Comparison of ENCODE assay signal across 9 cellular contexts in the genomic region with DNA sequence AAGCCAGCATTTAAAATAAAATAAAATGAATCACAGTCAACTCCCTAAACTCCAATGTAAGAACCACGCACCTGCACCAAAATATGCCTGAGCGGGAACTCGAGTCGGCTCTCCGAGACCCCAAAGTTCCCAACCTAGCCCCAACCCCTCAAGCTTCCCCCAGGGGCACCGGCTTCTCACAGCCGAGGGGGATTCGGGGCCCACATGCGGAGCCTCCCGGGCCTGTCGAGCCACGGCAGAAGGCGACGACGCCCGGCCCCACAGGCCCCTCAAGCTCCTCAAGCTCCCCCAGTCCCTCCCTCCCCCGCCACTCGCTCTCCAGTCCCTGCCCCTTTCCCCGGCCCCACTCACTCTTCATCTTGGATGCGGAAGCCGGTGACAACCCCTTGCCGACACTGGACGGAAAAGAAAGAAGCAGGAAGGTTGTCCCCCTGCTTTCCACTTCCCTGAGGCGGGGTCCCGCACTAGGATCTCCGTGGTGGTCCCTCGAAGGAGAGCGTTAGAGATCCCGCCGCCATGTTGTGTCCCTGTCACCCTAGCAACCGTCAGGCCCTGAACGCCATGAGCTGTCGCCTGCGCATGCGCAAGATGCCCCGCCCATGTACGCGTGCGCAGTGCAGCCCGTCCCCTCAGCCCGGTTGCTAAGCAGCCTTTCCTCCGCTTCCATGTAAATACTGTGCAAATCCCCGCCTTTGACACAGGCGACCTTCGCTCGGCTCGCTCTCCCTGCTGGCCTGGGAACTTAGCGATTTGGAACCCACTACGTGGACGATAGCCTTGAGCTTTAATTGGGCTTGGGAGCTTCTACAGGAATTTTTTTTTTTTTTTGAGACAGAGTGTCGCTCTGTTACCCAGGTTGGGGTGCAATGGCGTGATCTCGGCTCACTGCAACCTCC. TPM values are rescaled to one million over a fixed set of nuclear protein-coding genes. Genes with fewer than 3 reads are reported as not detected.
A peak's percentile ranks its signal among the peaks of the same experiment; 100 is the strongest.
DNase-seq lines count a peak whose midpoint lies in the region; ATAC-seq, FAIRE-seq and TF ChIP-seq lines count a peak whose summit lies in the region.
"Had no signal": no experiment of that assay in that cellular context is flagged by ENCODE, and none has a peak within 500 bp of the region (broad histone marks: within the 10 kb centered on the region; RNA-seq: fewer than 3 reads in every experiment).

A gene with protein sequence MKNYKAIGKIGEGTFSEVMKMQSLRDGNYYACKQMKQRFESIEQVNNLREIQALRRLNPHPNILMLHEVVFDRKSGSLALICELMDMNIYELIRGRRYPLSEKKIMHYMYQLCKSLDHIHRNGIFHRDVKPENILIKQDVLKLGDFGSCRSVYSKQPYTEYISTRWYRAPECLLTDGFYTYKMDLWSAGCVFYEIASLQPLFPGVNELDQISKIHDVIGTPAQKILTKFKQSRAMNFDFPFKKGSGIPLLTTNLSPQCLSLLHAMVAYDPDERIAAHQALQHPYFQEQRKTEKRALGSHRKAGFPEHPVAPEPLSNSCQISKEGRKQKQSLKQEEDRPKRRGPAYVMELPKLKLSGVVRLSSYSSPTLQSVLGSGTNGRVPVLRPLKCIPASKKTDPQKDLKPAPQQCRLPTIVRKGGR (minus strand): TSS at position 554 of the 896 bp plus-strand sequence. CDS start 196 bp downstream, at position 358.

- ATAC-seq in GM19452 (IDR thresholded peaks at IDR 0.05; ENCODE audit: unreplicated experiment) (peak; percentile 94), HG03571 (IDR thresholded peaks at IDR 0.05; ENCODE audit: unreplicated experiment) (peak; percentile 89), HepG2 (peak; percentile 96)

- peaks cover 31% of the 10 kb centered on the region for H3K4me1 ChIP-seq in HepG2 (ENCODE audit: insufficient read depth, low read length)

- no peaks in the 10 kb centered on the region for H3K9me3 ChIP-seq in HepG2 (ENCODE audit: low read length)

- H4K20me1 ChIP-seq in HepG2 (ENCODE audit: insufficient read depth, low read length): no peaks in the 10 kb centered on the region

- WGBS in HepG2 (ENCODE audit: low lambda C conversion rate): 0% methylated on average over 37 of the region's 53 CpGs

- peak within 1 kb of the TSS; percentile 92 for H3K9ac ChIP-seq in HepG2 (ENCODE audit: insufficient read depth, low read depth, low read length)

- peak within 1 kb of the TSS; percentile 88 for H2AFZ ChIP-seq in HepG2 (ENCODE audit: low read length)

- no peak for TF ChIP-seq RAD21 in HepG2 (CRISPR knock-in tag; IDR thresholded peaks at IDR 0.05)

- intact Hi-C loops in HepG2 (cut with micrococcal nuclease; ENCODE audit: unreplicated experiment): loop anchor here (5.0 kb wide), 1 partner anchor 1197 kb away; no protein-coding TSS in a partner anchor

- H3K27me3 ChIP-seq in HepG2 (ENCODE audit: control insufficient read depth in 1 of 2, insufficient read depth in 2 of 2, low read length in 2 of 2): no peaks in the 10 kb centered on the region

- peak within 1 kb of the TSS; percentile 83 for H3K4me2 ChIP-seq in HepG2 (ENCODE audit: low read depth, low read length)

- peak within 1 kb of the TSS; percentile 25 for H3K27ac ChIP-seq in C4-2B
- H3K27ac ChIP-seq in HepG2 (ENCODE audit: extremely low read length, insufficient read depth, low read length): peak within 1 kb of the TSS; percentile 94

- TF ChIP-seq EP300 in HepG2 (IDR thresholded peaks at IDR 0.05; ENCODE audit: low read depth in 2 of 2, low read length in 2 of 2) (no peak; a peak in 1 of 4 replicates), HepG2 (CRISPR knock-in tag; IDR thresholded peaks at IDR 0.05; ENCODE audit: borderline replicate concordance) (no peak)

- peak; percentile 98 for FAIRE-seq in HepG2 (lab: Jason Lieb, UNC)
- FAIRE-seq: endometrium had no signal

- TF ChIP-seq CTCF in C4-2B (conservative IDR thresholded peaks at IDR 0.05): no peak
- no peak; the same call in 1 of the 2 replicates for TF ChIP-seq CTCF in HepG2 (CRISPR knock-in tag; IDR thresholded peaks at IDR 0.05)

- DNase-seq in NCI-H774 (lab: John Stamatoyannopoulos, UW) (peak; percentile 95), dermis blood vessel endothelial cell (peak; percentile 99), HepG2 (ENCODE audit: low spot score) (peak; percentile 96)
- peak; percentile 95 to 96 for DNase-seq in activated CD4-positive, alpha-beta T cell treated with anti-CD3 and anti-CD28 coated beads, Interleukin-2, amount 50 U/mL, for 48 hours
- DNase-seq in stimulated activated CD4-positive, alpha-beta T cell treated with anti-CD3 and anti-CD28 coated beads, Interleukin-2, amount 100 ng/mL, for 48 hours: peak; percentile 94 to 98

- POLR2A ChIA-PET in HepG2 (lab: Yijun Ruan, JAX): interaction anchor here (0.7 to 2.5 kb wide), 9 partner anchors 9 to 57 kb away, joined by 3 to 14 read pairs (median 3); a partner anchor contains a TSS

- H3K79me2 ChIP-seq in HepG2 (ENCODE audit: insufficient read depth, low read length): no peaks in the 10 kb centered on the region

- TF ChIP-seq POLR2A in HepG2 (IDR thresholded peaks at IDR 0.05; ENCODE audit: insufficient read depth in 1 of 2, low read depth in 2 of 2, low read length in 2 of 2): 0 out of 4 replicates have a peak, but pooled peaks of 1 of the 2 experiments have one; percentile 31

- CTCF ChIA-PET in HepG2 (lab: Yijun Ruan, JAX; ENCODE audit: low intra/inter-chr PET ratio, low total read pairs): no interaction called here

- in situ Hi-C loops in HepG2 (cut with HindIII; ENCODE audit: extremely low pct_ligation_motif_present, low pct_unique_long_range_greater_than_20kb): no loop called here

- no TSS peak for BruUV-seq in HepG2 (replicated peaks; lab: Mats Ljungman, UMichigan)

- H3K4me3 ChIP-seq in HepG2 (replicated peaks in 1 of 3; ENCODE audit: insufficient read depth in 1 of 3, low read depth in 2 of 3, low read length in 3 of 3): peak within 1 kb of the TSS; percentile 64 to 81 (median 76)

- H3K36me3 ChIP-seq in HepG2 (replicated peaks in 1 of 2; ENCODE audit: control insufficient read depth in 1 of 2, insufficient read depth in 2 of 2, low read length in 2 of 2): no peaks in the 10 kb centered on the region

TF ChIP-seq in HepG2, 621 proteins besides CTCF, POLR2A, EP300 and RAD21 (continues in another document):
- TF ChIP-seq ZNF652 (CRISPR knock-in tag; IDR thresholded peaks at IDR 0.05; ENCODE audit: borderline replicate concordance, low read depth): no peak
- TF ChIP-seq, protein P1, sequence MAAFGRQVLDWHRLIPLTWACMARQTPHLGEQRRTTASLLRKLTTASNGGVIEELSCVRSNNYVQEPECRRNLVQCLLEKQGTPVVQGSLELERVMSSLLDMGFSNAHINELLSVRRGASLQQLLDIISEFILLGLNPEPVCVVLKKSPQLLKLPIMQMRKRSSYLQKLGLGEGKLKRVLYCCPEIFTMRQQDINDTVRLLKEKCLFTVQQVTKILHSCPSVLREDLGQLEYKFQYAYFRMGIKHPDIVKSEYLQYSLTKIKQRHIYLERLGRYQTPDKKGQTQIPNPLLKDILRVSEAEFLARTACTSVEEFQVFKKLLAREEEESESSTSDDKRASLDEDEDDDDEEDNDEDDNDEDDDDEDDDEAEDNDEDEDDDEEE (CRISPR knock-in tag; IDR thresholded peaks at IDR 0.05): no peak
- TF ChIP-seq EZH2 (conservative IDR thresholded peaks at IDR 0.05; ENCODE audit: low read depth, low read length): no peak
- no peak for TF ChIP-seq SIX1 (CRISPR knock-in tag; IDR thresholded peaks at IDR 0.05; ENCODE audit: borderline replicate concordance)
- no peak for TF ChIP-seq ZEB1 (IDR thresholded peaks at IDR 0.05; ENCODE audit: insufficient replicate concordance, low read depth)
- no peak for TF ChIP-seq ZNF850 (CRISPR knock-in tag; conservative IDR thresholded peaks at IDR 0.05)
- TF ChIP-seq, protein P2, sequence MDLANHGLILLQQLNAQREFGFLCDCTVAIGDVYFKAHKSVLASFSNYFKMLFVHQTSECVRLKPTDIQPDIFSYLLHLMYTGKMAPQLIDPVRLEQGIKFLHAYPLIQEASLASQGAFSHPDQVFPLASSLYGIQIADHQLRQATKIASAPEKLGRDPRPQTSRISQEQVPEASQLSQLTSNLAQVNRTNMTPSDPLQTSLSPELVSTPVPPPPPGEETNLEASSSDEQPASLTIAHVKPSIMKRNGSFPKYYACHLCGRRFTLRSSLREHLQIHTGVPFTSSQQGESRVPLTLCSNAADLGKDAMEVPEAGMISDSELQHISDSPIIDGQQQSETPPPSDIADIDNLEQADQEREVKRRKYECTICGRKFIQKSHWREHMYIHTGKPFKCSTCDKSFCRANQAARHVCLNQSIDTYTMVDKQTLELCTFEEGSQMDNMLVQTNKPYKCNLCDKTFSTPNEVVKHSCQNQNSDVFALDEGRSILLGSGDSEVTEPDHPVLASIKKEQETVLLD (CRISPR knock-in tag; IDR thresholded peaks at IDR 0.05; ENCODE audit: low read depth): no peak

RNA-seq across cellular contexts. Expression of the gene that starts here (rescaled TPM):
- total RNA-seq in dermis blood vessel endothelial cell (2.7 and 3.9 TPM in 2 replicates), HepG2 (2016; rRNA removed; fragmentation: Illumina TruSeq; extraction: Trizol) (11.8 and 15.3 TPM in 2 replicates)
- 7.0 and 12.1 TPM in 2 replicates for total RNA-seq in HepG2 (2016; cell fraction: cytosol; rRNA removed; fragmentation: Illumina TruSeq; extraction: Trizol; ENCODE audit: low read depth)
- total RNA-seq in HepG2 (2016; cell fraction: insoluble cytoplasmic fraction; rRNA removed; fragmentation: Illumina TruSeq; extraction: Trizol): 10.5 and 15.8 TPM in 2 replicates
- 15.2 and 16.8 TPM in 2 replicates for total RNA-seq in HepG2 (2016; cell fraction: membrane; rRNA removed; fragmentation: Illumina TruSeq; extraction: Trizol)
- 26.0 and 26.9 TPM in 2 replicates for total RNA-seq in HepG2 (2016; cell fraction: nucleus; rRNA removed; fragmentation: Illumina TruSeq; extraction: Trizol)
- 16.9 and 17.6 TPM in 2 replicates for polyA plus RNA-seq in HepG2 (2011; rRNA removed)
- 10.7 and 15.6 TPM in 2 replicates for polyA plus RNA-seq in HepG2 (2011; cell fraction: cytosol; rRNA removed)
- 56.1 and 57.8 TPM in 2 replicates for polyA plus RNA-seq in HepG2 (2011; cell fraction: nucleus; rRNA removed)
- 7.0 and 8.7 TPM in 2 replicates for polyA plus RNA-seq in HepG2 (2012)
- polyA plus RNA-seq in HepG2 (2016; cell fraction: cytosol; fragmentation: Illumina TruSeq; extraction: Trizol; ENCODE audit: low read depth): 13.9 and 14.7 TPM in 2 replicates
- 15.1 and 15.7 TPM in 2 replicates for polyA plus RNA-seq in HepG2 (2016; cell fraction: insoluble cytoplasmic fraction; fragmentation: Illumina TruSeq; extraction: Trizol; ENCODE audit: low read depth)
- 19.4 and 21.3 TPM in 2 replicates for polyA plus RNA-seq in HepG2 (2016; cell fraction: membrane; fragmentation: Illumina TruSeq; extraction: Trizol; ENCODE audit: low read depth)
- 51.9 and 52.5 TPM in 2 replicates for polyA plus RNA-seq in HepG2 (2016; cell fraction: nucleus; fragmentation: Illumina TruSeq; extraction: Trizol; ENCODE audit: insufficient read depth, low read depth)
- polyA minus RNA-seq in HepG2 (2011; rRNA and poly(A)+ RNA removed; ENCODE audit: low replicate concordance): 4.3 and 8.7 TPM in 2 replicates
- 5.2 and 5.4 TPM in 2 replicates for polyA minus RNA-seq in HepG2 (2011; cell fraction: cytosol; rRNA and poly(A)+ RNA removed)
- 29.5 and 42.1 TPM in 2 replicates for polyA minus RNA-seq in HepG2 (2011; cell fraction: nucleus; rRNA and poly(A)+ RNA removed)

Comparison
In these comparisons a context has a peak if more than half of its experiments do, and no peak if none do; other contexts are left out.
1. Peak in every context shown above with its lines: DNase-seq, ATAC-seq, H3K4me3 ChIP-seq and H3K27ac ChIP-seq.